27 cellular contexts compared by ENCODE assay signal in the genomic region with DNA sequence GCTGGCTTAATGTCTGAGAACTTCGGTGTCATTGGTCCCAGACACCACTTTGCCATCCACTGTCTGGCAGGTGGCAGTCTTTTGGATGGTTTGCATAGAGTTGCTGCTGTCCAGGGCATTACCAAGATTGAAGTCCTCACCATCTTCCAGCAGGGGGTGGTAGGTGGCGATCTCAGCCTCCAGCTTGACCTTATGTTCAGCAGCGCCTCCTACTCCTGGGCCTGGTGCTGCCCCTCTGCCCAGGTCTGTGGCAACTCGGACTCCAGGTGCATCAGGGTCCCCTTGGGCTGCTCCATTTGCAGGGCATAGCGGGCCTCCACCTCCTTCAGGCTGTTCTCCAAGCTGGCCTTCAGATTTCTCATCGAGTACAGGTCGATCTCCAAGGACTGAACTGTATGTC.
DNase-seq lines count a peak whose midpoint lies in the region; ATAC-seq, FAIRE-seq and TF ChIP-seq lines count a peak whose summit lies in the region.
"Had no signal": no experiment of that assay in that cellular context is flagged by ENCODE, and none has a peak within 500 bp of the region (broad histone marks: within the 10 kb centered on the region; RNA-seq: fewer than 3 reads in every experiment).

No MANE protein-coding gene starts in this region.

- H3K9me3 ChIP-seq in OCI-LY1 (ENCODE audit: low read length) (no peaks in the 10 kb centered on the region), H1 (ENCODE audit: insufficient read depth in 2 of 2, low read depth in 1 of 2, low read length in 1 of 2) (peaks cover 8 to 9% of the 10 kb centered on the region in 2 experiments; a peak in 1 of 4 replicates), A673 (ENCODE audit: low read depth, low read length, poor library complexity, severe bottlenecking) (no peaks in the 10 kb centered on the region)
- H3K9me3 ChIP-seq: BLaER1 had no signal

- no peak overlapping the region for H2BK12ac ChIP-seq in H1 (ENCODE audit: low read depth, low read length)

- TF ChIP-seq RAD21 in H1 (IDR thresholded peaks at IDR 0.05 in 1 of 2, conservative IDR thresholded peaks at IDR 0.05 in 1 of 2; ENCODE audit: low read depth in 2 of 2, low read length in 2 of 2), result peak; percentile 5 to 20; a peak in 1 of 4 replicates

- H3F3A ChIP-seq in OCI-LY1 (ENCODE audit: insufficient read depth, low read length), result no peaks in the 10 kb centered on the region

- no peaks in the 10 kb centered on the region for H3K9me2 ChIP-seq in OCI-LY1 (ENCODE audit: low read depth, low read length)

- TF ChIP-seq CTCF in OCI-LY1 (IDR thresholded peaks at IDR 0.05; ENCODE audit: low read length) (peak; percentile 36; the same call in 1 of the 2 replicates), H1 (IDR thresholded peaks at IDR 0.05; ENCODE audit: control extremely low read depth in 1 of 3, insufficient read depth in 1 of 3, low read depth in 1 of 3, low read length in 3 of 3) (peak in 2 of 3 experiments; percentile 24 to 58; a peak in 3 of 4 replicates), A673 (conservative IDR thresholded peaks at IDR 0.05; ENCODE audit: low read depth, low read length) (no peak)

- no peak overlapping the region for H2BK15ac ChIP-seq in H1 (ENCODE audit: low read length)

- H3K27ac ChIP-seq in OCI-LY1 (ENCODE audit: low read depth, low read length, poor library complexity, severe bottlenecking) (no peak overlapping the region), H1 (ENCODE audit: low read depth, low read length) (no peak overlapping the region), A673 (ENCODE audit: low read depth, low read length, poor library complexity, severe bottlenecking) (no peak overlapping the region)
- H3K27ac ChIP-seq: BLaER1, KMS-11, RWPE1 had no signal

- TF ChIP-seq EP300 in H1 (IDR thresholded peaks at IDR 0.05; ENCODE audit: borderline replicate concordance in 1 of 2, low read depth in 2 of 2, low read length in 2 of 2), result no peak

- no peak overlapping the region for H2AK5ac ChIP-seq in H1 (ENCODE audit: low read depth, low read length)

- no peaks in the 10 kb centered on the region for H3K4me1 ChIP-seq in OCI-LY1 (ENCODE audit: insufficient read depth, low read length, severe bottlenecking)
- no peaks in the 10 kb centered on the region for H3K4me1 ChIP-seq in H1 (replicated peaks in 1 of 4; ENCODE audit: control insufficient read depth in 3 of 4, insufficient read depth in 4 of 4, low read length in 3 of 4)
- H3K4me1 ChIP-seq in A673 (ENCODE audit: insufficient read depth, low read length, poor library complexity, severe bottlenecking), result no peaks in the 10 kb centered on the region
- H3K4me1 ChIP-seq: BLaER1 had no signal

- H3K23me2 ChIP-seq in H1 (ENCODE audit: low read depth, low read length), result no peaks in the 10 kb centered on the region

- no peak overlapping the region for H3K56ac ChIP-seq in H1 (replicated peaks; ENCODE audit: insufficient read length, low read depth, low read length)

- H4K20me1 ChIP-seq in OCI-LY1 (ENCODE audit: insufficient read depth, low read length) (no peaks in the 10 kb centered on the region), H1 (replicated peaks in 1 of 2; ENCODE audit: control insufficient read depth in 1 of 2, insufficient read depth in 2 of 2, low read length in 2 of 2) (no peaks in the 10 kb centered on the region)
- H4K20me1 ChIP-seq: BLaER1 had no signal

- H3K4me2 ChIP-seq in OCI-LY1 (ENCODE audit: low read length) (no peak overlapping the region), H1 (ENCODE audit: insufficient read depth in 1 of 2, low read depth in 2 of 2, low read length in 2 of 2) (no peak overlapping the region)
- H3K4me2 ChIP-seq: BLaER1, KMS-11 had no signal

- no peak overlapping the region for H3K4ac ChIP-seq in H1 (replicated peaks; ENCODE audit: insufficient read length, low read depth, low read length)

- intact Hi-C loops in A673 (cut with micrococcal nuclease; ENCODE audit: unreplicated experiment), result no loop called here

- no peak overlapping the region for H3K4me3 Mint-ChIP-seq in activated CD8-positive, alpha-beta memory T cell treated with anti-CD3 and anti-CD28 coated beads, Interleukin-2, amount 10 ng/mL, durations not matched to agents 7 days and 5 days
- H3K4me3 Mint-ChIP-seq: CD4-positive, CD25-positive, alpha-beta regulatory T cell; T-helper 2 cell treated with Interferon-gamma antibody and Interleukin-4, amounts not matched to agents 5 μg/mL and 100 μg/mL, for 36 hours had no signal

- no peak overlapping the region for H4K8ac ChIP-seq in H1 (ENCODE audit: extremely low read depth, insufficient read depth, low read length)

- H2AFZ ChIP-seq in OCI-LY1 (ENCODE audit: low read length) (no peak overlapping the region), H1 (ENCODE audit: low read length) (no peak overlapping the region)

- no peak overlapping the region for H4K5ac ChIP-seq in H1 (ENCODE audit: insufficient read length, low read depth, low read length)

- H3K79me1 ChIP-seq in H1 (ENCODE audit: low read depth, low read length), result no peaks in the 10 kb centered on the region

- no peaks in the 10 kb centered on the region for H3K4me1 Mint-ChIP-seq in activated CD8-positive, alpha-beta memory T cell treated with anti-CD3 and anti-CD28 coated beads, Interleukin-2, amount 10 ng/mL, durations not matched to agents 7 days and 5 days
- H3K4me1 Mint-ChIP-seq: CD4-positive, CD25-positive, alpha-beta regulatory T cell had no signal

- TF ChIP-seq POLR2A in H1 (IDR thresholded peaks at IDR 0.05; ENCODE audit: control extremely low read depth in 1 of 2, low read depth in 2 of 2, low read length in 2 of 2), result no peak

- H3K36me3 Mint-ChIP-seq in activated CD8-positive, alpha-beta memory T cell treated with anti-CD3 and anti-CD28 coated beads, Interleukin-2, amount 10 ng/mL, durations not matched to agents 7 days and 5 days, result no peaks in the 10 kb centered on the region
- H3K36me3 Mint-ChIP-seq: CD4-positive, CD25-positive, alpha-beta regulatory T cell had no signal

- H3K79me2 ChIP-seq in OCI-LY1 (ENCODE audit: insufficient read depth, low read length), result no peaks in the 10 kb centered on the region
- H3K79me2 ChIP-seq in H1 (ENCODE audit: control insufficient read depth in 1 of 2, insufficient read depth in 2 of 2, low read length in 2 of 2), result no peaks in the 10 kb centered on the region

- no peak overlapping the region for H3K14ac ChIP-seq in H1 (ENCODE audit: insufficient read length)

- H3K4me3 ChIP-seq in OCI-LY1 (ENCODE audit: low read depth, low read length, poor library complexity, severe bottlenecking), result no peak overlapping the region
- H3K4me3 ChIP-seq in H1 (ENCODE audit: extremely low read depth in 1 of 4, insufficient read depth in 2 of 4, low read depth in 3 of 4, low read length in 4 of 4), result no peak overlapping the region
- no peak overlapping the region for H3K4me3 ChIP-seq in A673 (ENCODE audit: low read depth, low read length, poor library complexity, severe bottlenecking)
- H3K4me3 ChIP-seq: BLaER1 had no signal

- no peak overlapping the region for H2BK5ac ChIP-seq in H1 (ENCODE audit: low read depth, low read length)

- WGBS in H1 (ENCODE audit: extremely low coverage in 1 of 2, insufficient coverage in 1 of 2, insufficient read length in 1 of 2, insufficient replicate concordance in 2 of 2, low coverage in 1 of 2, low lambda C conversion rate in 2 of 2, missing lambda C conversion rate in 1 of 2), 2 experiments, result 90% methylated on average over 7 of the region's 7 CpGs; no CpG with 5 or more reads in 1 of the 2 experiments

- no peak overlapping the region for H2BK20ac ChIP-seq in H1 (ENCODE audit: low read length)

- H3K36me3 ChIP-seq in OCI-LY1 (ENCODE audit: insufficient read depth, low read length) (no peaks in the 10 kb centered on the region), H1 (ENCODE audit: control insufficient read depth in 2 of 4, insufficient read depth in 4 of 4, low read length in 3 of 4) (no peaks in the 10 kb centered on the region; a peak in 1 of 8 replicates), A673 (ENCODE audit: insufficient read depth, low read length, poor library complexity, severe bottlenecking) (no peaks in the 10 kb centered on the region)
- H3K36me3 ChIP-seq: BLaER1 had no signal

- no peak overlapping the region for H4K91ac ChIP-seq in H1 (replicated peaks; ENCODE audit: insufficient read length, low read length)

- POLR2A ChIA-PET in H1 (lab: Charles Lee; ENCODE audit: partially characterized antibody), result no interaction called here
- POLR2A ChIA-PET in A673 (lab: Charles Lee; ENCODE audit: low non-redundant PET), result no interaction called here

- BruUV-seq in A673 (replicated peaks; lab: Mats Ljungman, UMichigan), result no TSS peak

- no peak overlapping the region for H3K9ac ChIP-seq in OCI-LY1 (ENCODE audit: low read length)
- H3K9ac ChIP-seq in H1 (replicated peaks in 1 of 4; ENCODE audit: extremely low read depth in 1 of 4, low read depth in 3 of 4, low read length in 3 of 4), result no peak overlapping the region
- H3K9ac ChIP-seq: BLaER1, KMS-11 had no signal

- H3K9me3 Mint-ChIP-seq in activated CD8-positive, alpha-beta memory T cell treated with anti-CD3 and anti-CD28 coated beads, Interleukin-2, amount 10 ng/mL, durations not matched to agents 7 days and 5 days (ENCODE audit: low read depth), result peaks cover 11% of the 10 kb centered on the region

- H3K18ac ChIP-seq in H1 (ENCODE audit: extremely low read depth, low read length), result no peak overlapping the region

- H3K23ac ChIP-seq in H1 (ENCODE audit: insufficient read length), result no peak overlapping the region

- no peak for FAIRE-seq in H1 (lab: Jason Lieb, UNC)
- FAIRE-seq: GM12891 had no signal

- no peaks in the 10 kb centered on the region for H3K27me3 Mint-ChIP-seq in activated CD8-positive, alpha-beta memory T cell treated with anti-CD3 and anti-CD28 coated beads, Interleukin-2, amount 10 ng/mL, durations not matched to agents 7 days and 5 days
- H3K27me3 Mint-ChIP-seq: CD4-positive, CD25-positive, alpha-beta regulatory T cell had no signal

- ATAC-seq in activated CD8-positive, alpha-beta memory T cell treated with anti-CD3 and anti-CD28 coated beads, Interleukin-2, amount 10 ng/mL, durations not matched to agents 7 days and 5 days, result no peak

- H3K27me3 ChIP-seq in OCI-LY1 (ENCODE audit: insufficient read depth, low read length), result no peaks in the 10 kb centered on the region
- no peaks in the 10 kb centered on the region for H3K27me3 ChIP-seq in H1 (replicated peaks in 1 of 4; ENCODE audit: control insufficient read depth in 3 of 4, extremely low read depth in 1 of 4, insufficient read depth in 3 of 4, low read length in 3 of 4)
- no peaks in the 10 kb centered on the region for H3K27me3 ChIP-seq in A673 (replicated peaks; ENCODE audit: insufficient read depth, low read depth, low read length, poor library complexity)
- H3K27me3 ChIP-seq: BLaER1 had no signal

- CTCF ChIA-PET in H1 (lab: Charles Lee; ENCODE audit: partially characterized antibody), result no interaction called here
- CTCF ChIA-PET in activated CD8-positive, alpha-beta memory T cell treated with anti-CD3 and anti-CD28 coated beads, Interleukin-2, amount 10 ng/mL, durations not matched to agents 7 days and 5 days (lab: Charles Lee), result no interaction called here
- CTCF ChIA-PET in A673 (lab: Charles Lee), result no interaction called here

- no peak overlapping the region for H3K27ac Mint-ChIP-seq in activated CD8-positive, alpha-beta memory T cell treated with anti-CD3 and anti-CD28 coated beads, Interleukin-2, amount 10 ng/mL, durations not matched to agents 7 days and 5 days
- H3K27ac Mint-ChIP-seq: CD4-positive, CD25-positive, alpha-beta regulatory T cell; T-helper 2 cell treated with Interferon-gamma antibody and Interleukin-4, amounts not matched to agents 5 μg/mL and 100 μg/mL, for 36 hours had no signal

- no peak overlapping the region for H2BK120ac ChIP-seq in H1 (replicated peaks; ENCODE audit: low read depth, low read length)

- DNase-seq in ELF-1 (ENCODE audit: low read depth, low spot score) (peak; percentile 7), HT-29 (ENCODE audit: low spot score) (peak; percentile 12), H1 (ENCODE audit: low read depth in 1 of 2, low spot score in 2 of 2) (no peak), A673 (ENCODE audit: low spot score) (no peak), globus pallidus (ENCODE audit: low spot score) (no peak)
- DNase-seq in activated CD8-positive, alpha-beta memory T cell treated with anti-CD3 and anti-CD28 coated beads, Interleukin-2, amount 10 ng/mL, durations not matched to agents 7 days and 5 days, result no peak
- DNase-seq: CD4-positive, CD25-positive, alpha-beta regulatory T cell; DMS79; EL; GF-D8; H7; IMR-90; NCI-H1092 treated with DMSO at 0.1 percent for 48 hours; NCI-H1436 treated with DMSO at 0.1 percent for 48 hours; NCI-H187 treated with DMSO at 0.1 percent for 48 hours; NCI-H2171 treated with DMSO at 0.1 percent for 48 hours; NCI-H345; NCI-H510A treated with DMSO at 0.1 percent for 48 hours; NK-92 treated with Interleukin-12 subunit alpha and Interleukin-12 subunit beta, amount 100 ng/mL, for 24 hours; SHP77; T-helper 1 cell had no signal

Comparison
In these comparisons a context has a peak if more than half of its experiments do, and no peak if none do; other contexts are left out.
1. DNase-seq: peak in ELF-1 (single experiment) and HT-29 (single experiment); none in H1 (0 of 2), activated CD8-positive, alpha-beta memory T cell treated with anti-CD3 and anti-CD28 coated beads, Interleukin-2, amount 10 ng/mL, durations not matched to agents 7 days and 5 days (single experiment), A673 (single experiment) and globus pallidus (single experiment).